ENCODE assay signal across 23 cellular contexts in genomic region chr20:7858851-7859250, GRCh38.
DNase-seq lines count a peak whose midpoint lies in the region; ATAC-seq, FAIRE-seq and TF ChIP-seq lines count a peak whose summit lies in the region.
"Had no signal": no experiment of that assay in that cellular context is flagged by ENCODE, and none has a peak within 500 bp of the region (broad histone marks: within the 10 kb centered on the region; RNA-seq: fewer than 3 reads in every experiment).

No MANE protein-coding gene starts in this region.

- H3K4me1 Mint-ChIP-seq in activated CD4-positive, alpha-beta memory T cell treated with anti-CD3 and anti-CD28 coated beads, Interleukin-2, amount 10 ng/mL, durations not matched to agents 7 days and 5 days: peaks cover 3% of the 10 kb centered on the region

- H4K20me1 ChIP-seq in SK-N-SH (ENCODE audit: insufficient read depth): no peaks in the 10 kb centered on the region

- H3K27me3 ChIP-seq in SK-N-SH (ENCODE audit: insufficient read depth) (no peaks in the 10 kb centered on the region), skeletal muscle satellite cell (ENCODE audit: control insufficient read depth, insufficient read depth, low read length) (no peaks in the 10 kb centered on the region)
- H3K27me3 ChIP-seq: left lung, right atrium auricular region had no signal

- H3K36me3 ChIP-seq in SK-N-SH (replicated peaks in 1 of 2; ENCODE audit: control insufficient read depth in 1 of 2, insufficient read depth in 2 of 2, low read length in 1 of 2) (no peaks in the 10 kb centered on the region), skeletal muscle satellite cell (ENCODE audit: insufficient read depth, low read length) (no peaks in the 10 kb centered on the region)
- H3K36me3 ChIP-seq: left lung, right atrium auricular region had no signal

- H3K4me2 ChIP-seq in SK-N-SH (no peak overlapping the region), skeletal muscle satellite cell (ENCODE audit: low read length) (peak overlapping the region; percentile 18)

- H3K79me2 ChIP-seq in SK-N-SH (ENCODE audit: insufficient read depth): no peaks in the 10 kb centered on the region

- no peak for DNase-seq in SK-N-SH
- peak; percentile 17 for DNase-seq in NCI-H1694 treated with DMSO at 0.1 percent for 48 hours (lab: John Stamatoyannopoulos, UW)
- DNase-seq in astrocyte of the spinal cord (ENCODE audit: low read depth, low spot score): peak; percentile 22
- DNase-seq in activated CD4-positive, alpha-beta memory T cell treated with anti-CD3 and anti-CD28 coated beads, Interleukin-2, amount 10 ng/mL, durations not matched to agents 7 days and 5 days: no peak
- no peak for DNase-seq in HTR-8/SVneo (ENCODE audit: insufficient read length, low spot score)
- DNase-seq: activated CD4-positive, alpha-beta T cell treated with anti-CD3 and anti-CD28 coated beads for 1 hour; activated effector memory CD4-positive, alpha-beta T cell treated with anti-CD3 and anti-CD28 coated beads, Interleukin-2, amount 50 U/mL, for 16 hours; activated T-cell treated with anti-CD3 and anti-CD28 coated beads for 4 hours; foreskin melanocyte; left lung; NCI-H2171; stimulated activated CD4-positive, alpha-beta T cell treated with anti-CD3 and anti-CD28 coated beads, Interleukin-15, amount 100 ng/mL, for 24 hours had no signal

- H3K36me3 Mint-ChIP-seq in activated CD4-positive, alpha-beta memory T cell treated with anti-CD3 and anti-CD28 coated beads, Interleukin-2, amount 10 ng/mL, durations not matched to agents 7 days and 5 days (ENCODE audit: low read depth): no peaks in the 10 kb centered on the region
- H3K36me3 Mint-ChIP-seq: brain; mesothelial cell of epicardium; natural killer cell treated with Interleukin-12 subunit alpha and Interleukin-12 subunit beta and Interleukin-15 and Interleukin-18, amount 100 ng/mL, for 72 hours had no signal

- H3K9me3 Mint-ChIP-seq in activated CD4-positive, alpha-beta memory T cell treated with anti-CD3 and anti-CD28 coated beads, Interleukin-2, amount 10 ng/mL, durations not matched to agents 7 days and 5 days: no peaks in the 10 kb centered on the region
- H3K9me3 Mint-ChIP-seq: mesothelial cell of epicardium; natural killer cell treated with Interleukin-12 subunit alpha and Interleukin-12 subunit beta and Interleukin-15 and Interleukin-18, amount 100 ng/mL, for 72 hours; stimulated activated naive CD8-positive, alpha-beta T cell treated with anti-CD3 and anti-CD28 coated beads, Interleukin-15, Interleukin-2, amounts not matched to agents 100 ng/mL and 50 ng/mL, for 24 hours; T-helper 1 cell treated with Interleukin-12 subunit alpha and Interleukin-12 subunit beta and Interleukin-4 antibody, amounts not matched to agents 30 μg/mL and 1 μg/mL, for 36 hours had no signal

- H3K4me1 ChIP-seq in SK-N-SH (ENCODE audit: control insufficient read depth in 1 of 2, insufficient read depth in 2 of 2, low read depth in 1 of 2, low read length in 1 of 2) (peaks cover 0 to 9% of the 10 kb centered on the region in 2 experiments; a peak in 3 of 4 replicates), skeletal muscle satellite cell (ENCODE audit: control insufficient read depth, insufficient read depth, low read length) (peaks cover 42% of the 10 kb centered on the region)
- H3K4me1 ChIP-seq: Caco-2, left lung, right atrium auricular region had no signal

- CTCF ChIA-PET in SK-N-SH (lab: Yijun Ruan, JAX): interaction anchor here (0.7 to 2.5 kb wide), 11 partner anchors 10 to 1276 kb away, joined by 3 to 18 read pairs (median 4); no protein-coding TSS in a partner anchor
- CTCF ChIA-PET in activated CD4-positive, alpha-beta memory T cell treated with anti-CD3 and anti-CD28 coated beads, Interleukin-2, amount 10 ng/mL, durations not matched to agents 7 days and 5 days (lab: Charles Lee): interaction anchor here (0.7 kb wide), 1 partner anchor 17 kb away, joined by 3 read pairs; no protein-coding TSS in a partner anchor

- H3K9ac ChIP-seq in SK-N-SH: no peak overlapping the region
- H3K9ac ChIP-seq in skeletal muscle satellite cell (ENCODE audit: low read depth, low read length): peak overlapping the region; percentile 19

- no peak for TF ChIP-seq EP300 in SK-N-SH (IDR thresholded peaks at IDR 0.05; ENCODE audit: borderline replicate concordance in 1 of 2, low read depth in 1 of 2, low read length in 1 of 2)

- H3K27ac ChIP-seq in SK-N-SH (ENCODE audit: low read depth in 2 of 2, low read length in 1 of 2): no peak overlapping the region
- H3K27ac ChIP-seq: left lung, right atrium auricular region had no signal

- H3K4me3 Mint-ChIP-seq in activated CD4-positive, alpha-beta memory T cell treated with anti-CD3 and anti-CD28 coated beads, Interleukin-2, amount 10 ng/mL, durations not matched to agents 7 days and 5 days: no peak overlapping the region
- H3K4me3 Mint-ChIP-seq: activated CD8-positive, alpha-beta T cell treated with anti-CD3 and anti-CD28 coated beads, Interleukin-2, amount 10 ng/mL, durations not matched to agents 7 days and 5 days; brain; mesothelial cell of epicardium; natural killer cell treated with Interleukin-12 subunit alpha and Interleukin-12 subunit beta and Interleukin-15 and Interleukin-18, amount 100 ng/mL, for 72 hours; stimulated activated naive CD8-positive, alpha-beta T cell treated with anti-CD3 and anti-CD28 coated beads, Interleukin-15, Interleukin-2, amounts not matched to agents 100 ng/mL and 50 ng/mL, for 24 hours; T-helper 1 cell treated with Interleukin-12 subunit alpha and Interleukin-12 subunit beta and Interleukin-4 antibody, amounts not matched to agents 30 μg/mL and 1 μg/mL, for 36 hours had no signal

- POLR2A ChIA-PET in SK-N-SH (lab: Yijun Ruan, JAX): no interaction called here
- POLR2A ChIA-PET in activated CD4-positive, alpha-beta memory T cell treated with anti-CD3 and anti-CD28 coated beads, Interleukin-2, amount 10 ng/mL, durations not matched to agents 7 days and 5 days (lab: Charles Lee): no interaction called here

- ATAC-seq in SK-N-SH treated with all-trans-retinoic acid at 6 μM for 48 hours: no peak
- ATAC-seq in GM18867 (IDR thresholded peaks at IDR 0.05; ENCODE audit: unreplicated experiment): no peak
- ATAC-seq: activated CD8-positive, alpha-beta T cell treated with anti-CD3 and anti-CD28 coated beads, Interleukin-2, amount 10 ng/mL, durations not matched to agents 7 days and 5 days; natural killer cell treated with Interleukin-12 subunit alpha and Interleukin-12 subunit beta and Interleukin-15 and Interleukin-18, amount 100 ng/mL, for 72 hours had no signal

- H3K9me3 ChIP-seq in SK-N-SH (no peaks in the 10 kb centered on the region), skeletal muscle satellite cell (replicated peaks; ENCODE audit: low read length) (no peaks in the 10 kb centered on the region)
- H3K9me3 ChIP-seq: Caco-2, left lung, right atrium auricular region had no signal

- H2AFZ ChIP-seq in SK-N-SH (ENCODE audit: low read depth): 0 out of 2 replicates have a peak overlapping the region, but pooled peaks have one; percentile 17

- FAIRE-seq in HTR-8/SVneo (lab: Jason Lieb, UNC): no peak

- H3K27me3 Mint-ChIP-seq in activated CD4-positive, alpha-beta memory T cell treated with anti-CD3 and anti-CD28 coated beads, Interleukin-2, amount 10 ng/mL, durations not matched to agents 7 days and 5 days: no peaks in the 10 kb centered on the region

- in situ Hi-C loops in astrocyte of the spinal cord (cut with HindIII; ENCODE audit: low sequenced_read_pairs): no loop called here

- H3K4me3 ChIP-seq in SK-N-SH (ENCODE audit: low read depth in 2 of 2, low read length in 1 of 2) (no peak overlapping the region), astrocyte of the spinal cord (ENCODE audit: low read depth, low read length) (no peak overlapping the region), skeletal muscle satellite cell (ENCODE audit: low read length) (no peak overlapping the region)
- H3K4me3 ChIP-seq: left lung, right atrium auricular region had no signal

- TF ChIP-seq CTCF in SK-N-SH (IDR thresholded peaks at IDR 0.05) (no peak), astrocyte of the spinal cord (IDR thresholded peaks at IDR 0.05; ENCODE audit: low read depth, low read length) (no peak)

- no peak overlapping the region for H3K27ac Mint-ChIP-seq in activated CD4-positive, alpha-beta memory T cell treated with anti-CD3 and anti-CD28 coated beads, Interleukin-2, amount 10 ng/mL, durations not matched to agents 7 days and 5 days
- H3K27ac Mint-ChIP-seq: activated CD8-positive, alpha-beta T cell treated with anti-CD3 and anti-CD28 coated beads, Interleukin-2, amount 10 ng/mL, durations not matched to agents 7 days and 5 days; mesothelial cell of epicardium; natural killer cell treated with Interleukin-12 subunit alpha and Interleukin-12 subunit beta and Interleukin-15 and Interleukin-18, amount 100 ng/mL, for 72 hours; stimulated activated naive CD8-positive, alpha-beta T cell treated with anti-CD3 and anti-CD28 coated beads, Interleukin-15, Interleukin-2, amounts not matched to agents 100 ng/mL and 50 ng/mL, for 24 hours; T-helper 1 cell treated with Interleukin-12 subunit alpha and Interleukin-12 subunit beta and Interleukin-4 antibody, amounts not matched to agents 30 μg/mL and 1 μg/mL, for 36 hours had no signal

- no peak for TF ChIP-seq RAD21 in SK-N-SH (IDR thresholded peaks at IDR 0.05; ENCODE audit: low read length)

- peaks cover 12% of the 10 kb centered on the region for H3F3A ChIP-seq in SK-N-SH (replicated peaks; ENCODE audit: insufficient read depth)

- no peaks in the 10 kb centered on the region for H3K9me2 ChIP-seq in SK-N-SH

- WGBS in SK-N-SH (ENCODE audit: low lambda C conversion rate): 52% methylated on average over 4 of the region's 4 CpGs

TF ChIP-seq in SK-N-SH, 30 proteins besides CTCF, POLR2A, EP300 and RAD21 (continues in another document):
- no peak for TF ChIP-seq RFX5 (IDR thresholded peaks at IDR 0.05; ENCODE audit: low read length)
- TF ChIP-seq NRF1 (IDR thresholded peaks at IDR 0.05; ENCODE audit: low read depth, low read length): no peak

TF ChIP-seq in SK-N-SH treated with all-trans-retinoic acid at 6 μM for 48 hours, 23 proteins besides CTCF, POLR2A, EP300 and RAD21:
- TF ChIP-seq RARB (CRISPR knock-in tag; IDR thresholded peaks at IDR 0.05) (no peak), GLIS3 (CRISPR knock-in tag; IDR thresholded peaks at IDR 0.05) (no peak), SNAI2 (CRISPR knock-in tag; IDR thresholded peaks at IDR 0.05) (no peak)
TF ChIP-seq in SK-N-SH treated with all-trans-retinoic acid at 6 μM for 48 hours: peak in this region for 0.

Comparison
In these comparisons a context has a peak if more than half of its experiments do, and no peak if none do; other contexts are left out.
1. DNase-seq: peak in NCI-H1694 treated with DMSO at 0.1 percent for 48 hours (single experiment) and astrocyte of the spinal cord (single experiment); none in SK-N-SH (single experiment), activated CD4-positive, alpha-beta memory T cell treated with anti-CD3 and anti-CD28 coated beads, Interleukin-2, amount 10 ng/mL, durations not matched to agents 7 days and 5 days (single experiment) and HTR-8/SVneo (single experiment).